Comparison of ENCODE assay signal across 8 cellular contexts in genomic region chr10:128268015-128268722, GRCh38.
A peak's percentile ranks its signal among the peaks of the same experiment; 100 is the strongest.
DNase-seq lines count a peak whose midpoint lies in the region; ATAC-seq and TF ChIP-seq lines count a peak whose summit lies in the region.

No MANE protein-coding gene starts in this region.

- CTCF ChIA-PET in GM10248 (lab: Yijun Ruan, JAX) = interaction anchor here (0.9 to 2.5 kb wide), 5 partner anchors 8 to 592 kb away, joined by 3 to 11 read pairs (median 4); no protein-coding TSS in a partner anchor
- CTCF ChIA-PET in activated CD8-positive, alpha-beta T cell treated with anti-CD3 and anti-CD28 coated beads for 36 hours (lab: Charles Lee) = interaction anchor here (0.7 to 1.5 kb wide), 5 partner anchors 8 to 592 kb away, joined by 3 to 5 read pairs (median 5); no protein-coding TSS in a partner anchor
- CTCF ChIA-PET in T-cell (lab: Charles Lee) = interaction anchor here in 1 of 2 donors (0.6 kb wide), 1 partner anchor 102 kb away, joined by 4 read pairs; no protein-coding TSS in a partner anchor

- no peak for TF ChIP-seq EP300 in suprapubic skin (IDR thresholded peaks at IDR 0.05)

- peak; percentile 48 for TF ChIP-seq CTCF in GM10248 (IDR thresholded peaks at IDR 0.05; ENCODE audit: control extremely low read depth, extremely low read depth, low read depth, missing control alignments)
- TF ChIP-seq CTCF in LNCAP (IDR thresholded peaks at IDR 0.05) = peak; percentile 87
- peak; percentile 61 for TF ChIP-seq CTCF in activated CD8-positive, alpha-beta T cell treated with anti-CD3 and anti-CD28 coated beads for 36 hours (IDR thresholded peaks at IDR 0.05)
- TF ChIP-seq CTCF in kidney epithelial cell (IDR thresholded peaks at IDR 0.05; ENCODE audit: insufficient read depth, low read length, poor library complexity, severe bottlenecking) = peak; percentile 58
- TF ChIP-seq CTCF in suprapubic skin (IDR thresholded peaks at IDR 0.05) = peak in 1 of 2 donors; percentile 31

- no peak overlapping the region for H3K27ac Mint-ChIP-seq in activated CD8-positive, alpha-beta T cell treated with anti-CD3 and anti-CD28 coated beads for 36 hours
- H3K27ac Mint-ChIP-seq in T-cell = no peak overlapping the region
- H3K27ac Mint-ChIP-seq in activated T-helper 2 cell treated with anti-CD3 and anti-CD28 coated beads, Interferon-gamma antibody, Interleukin-2, Interleukin-4, amounts not matched to agents 10 μg/mL and 5 μg/mL and 100 μg/mL, durations not matched to agents 14 hours and 24 hours and 36 hours = no peak overlapping the region

- POLR2A ChIA-PET in GM10248 (lab: Yijun Ruan, JAX) = no interaction called here
- POLR2A ChIA-PET in activated CD8-positive, alpha-beta T cell treated with anti-CD3 and anti-CD28 coated beads for 36 hours (lab: Charles Lee) = interaction anchor here (1.1 kb wide), 1 partner anchor 10 kb away, joined by 3 read pairs; no protein-coding TSS in a partner anchor
- POLR2A ChIA-PET in T-cell (lab: Charles Lee) = no interaction called here

- H3K27me3 Mint-ChIP-seq in activated CD8-positive, alpha-beta T cell treated with anti-CD3 and anti-CD28 coated beads for 36 hours = peaks cover 38% of the 10 kb centered on the region
- H3K27me3 Mint-ChIP-seq in T-cell = peaks cover 52 to 78% of the 10 kb centered on the region in 2 donors
- peaks cover 41% of the 10 kb centered on the region for H3K27me3 Mint-ChIP-seq in activated T-helper 2 cell treated with anti-CD3 and anti-CD28 coated beads, Interferon-gamma antibody, Interleukin-2, Interleukin-4, amounts not matched to agents 10 μg/mL and 5 μg/mL and 100 μg/mL, durations not matched to agents 14 hours and 24 hours and 36 hours (ENCODE audit: low read depth)

- no peak overlapping the region for H3K4me3 Mint-ChIP-seq in activated CD8-positive, alpha-beta T cell treated with anti-CD3 and anti-CD28 coated beads for 36 hours
- H3K4me3 Mint-ChIP-seq in T-cell = no peak overlapping the region
- no peak overlapping the region for H3K4me3 Mint-ChIP-seq in activated T-helper 2 cell treated with anti-CD3 and anti-CD28 coated beads, Interferon-gamma antibody, Interleukin-2, Interleukin-4, amounts not matched to agents 10 μg/mL and 5 μg/mL and 100 μg/mL, durations not matched to agents 14 hours and 24 hours and 36 hours (ENCODE audit: low read depth)

- peak; percentile 39 for DNase-seq in GM10248 (ENCODE audit: extremely low spot score)
- peak; percentile 35 for DNase-seq in activated CD8-positive, alpha-beta T cell treated with anti-CD3 and anti-CD28 coated beads for 36 hours
- DNase-seq in kidney epithelial cell (ENCODE audit: low read depth) = no peak
- no peak for DNase-seq in T-cell
- no peak for DNase-seq in suprapubic skin (ENCODE audit: low spot score in 2 of 2)
- DNase-seq in activated T-helper 2 cell treated with anti-CD3 and anti-CD28 coated beads, Interferon-gamma antibody, Interleukin-2, Interleukin-4, amounts not matched to agents 10 μg/mL and 5 μg/mL and 100 μg/mL, durations not matched to agents 14 hours and 24 hours and 36 hours (ENCODE audit: low spot score) = no peak

- H3K9me3 ChIP-seq in suprapubic skin = no peaks in the 10 kb centered on the region

- H3K27me3 ChIP-seq in kidney epithelial cell (ENCODE audit: control insufficient read depth, insufficient read depth, low read length) (peaks cover 19% of the 10 kb centered on the region), suprapubic skin (peaks cover 54% of the 10 kb centered on the region)

- no peaks in the 10 kb centered on the region for H3K4me1 Mint-ChIP-seq in activated CD8-positive, alpha-beta T cell treated with anti-CD3 and anti-CD28 coated beads for 36 hours (ENCODE audit: low read depth)
- peaks cover 0 to 6% (median 0%) of the 10 kb centered on the region in 3 donors for H3K4me1 Mint-ChIP-seq in T-cell
- H3K4me1 Mint-ChIP-seq in activated T-helper 2 cell treated with anti-CD3 and anti-CD28 coated beads, Interferon-gamma antibody, Interleukin-2, Interleukin-4, amounts not matched to agents 10 μg/mL and 5 μg/mL and 100 μg/mL, durations not matched to agents 14 hours and 24 hours and 36 hours (ENCODE audit: low read depth) = no peaks in the 10 kb centered on the region

- H3K4me1 ChIP-seq in suprapubic skin = no peaks in the 10 kb centered on the region

- H3K27ac ChIP-seq in suprapubic skin = no peak overlapping the region

- TF ChIP-seq POLR2A in suprapubic skin (IDR thresholded peaks at IDR 0.05) = no peak

- intact Hi-C loops in activated CD8-positive, alpha-beta T cell treated with anti-CD3 and anti-CD28 coated beads for 36 hours (cut with micrococcal nuclease) = loop anchor here (10.0 kb wide), 2 partner anchors 257 to 587 kb away; no protein-coding TSS in a partner anchor
- intact Hi-C loops in activated T-helper 2 cell treated with anti-CD3 and anti-CD28 coated beads, Interferon-gamma antibody, Interleukin-2, Interleukin-4, amounts not matched to agents 10 μg/mL and 5 μg/mL and 100 μg/mL, durations not matched to agents 14 hours and 24 hours and 36 hours (cut with micrococcal nuclease) = loop anchor here (5.0 kb wide), 1 partner anchor 264 kb away; no protein-coding TSS in a partner anchor

- no peaks in the 10 kb centered on the region for H3K36me3 Mint-ChIP-seq in activated CD8-positive, alpha-beta T cell treated with anti-CD3 and anti-CD28 coated beads for 36 hours (ENCODE audit: low read depth)
- no peaks in the 10 kb centered on the region for H3K36me3 Mint-ChIP-seq in T-cell
- H3K36me3 Mint-ChIP-seq in activated T-helper 2 cell treated with anti-CD3 and anti-CD28 coated beads, Interferon-gamma antibody, Interleukin-2, Interleukin-4, amounts not matched to agents 10 μg/mL and 5 μg/mL and 100 μg/mL, durations not matched to agents 14 hours and 24 hours and 36 hours (ENCODE audit: low read depth) = no peaks in the 10 kb centered on the region

- 5% methylated on average over 12 of the region's 25 CpGs for WGBS in suprapubic skin

- H3K4me3 ChIP-seq in kidney epithelial cell (ENCODE audit: low read depth, low read length) (no peak overlapping the region), suprapubic skin (no peak overlapping the region)

- no peaks in the 10 kb centered on the region for H3K36me3 ChIP-seq in kidney epithelial cell (ENCODE audit: control insufficient read depth, insufficient read depth, low read length)
- no peaks in the 10 kb centered on the region for H3K36me3 ChIP-seq in suprapubic skin

- ATAC-seq in activated CD8-positive, alpha-beta T cell treated with anti-CD3 and anti-CD28 coated beads for 36 hours = no peak
- ATAC-seq in GM19351 (IDR thresholded peaks at IDR 0.05; ENCODE audit: unreplicated experiment) (no peak), T-cell (replicated peaks in 1 of 4) (no peak)

- no peaks in the 10 kb centered on the region for H3K9me3 Mint-ChIP-seq in activated CD8-positive, alpha-beta T cell treated with anti-CD3 and anti-CD28 coated beads for 36 hours
- H3K9me3 Mint-ChIP-seq in T-cell = no peaks in the 10 kb centered on the region
- no peaks in the 10 kb centered on the region for H3K9me3 Mint-ChIP-seq in activated T-helper 2 cell treated with anti-CD3 and anti-CD28 coated beads, Interferon-gamma antibody, Interleukin-2, Interleukin-4, amounts not matched to agents 10 μg/mL and 5 μg/mL and 100 μg/mL, durations not matched to agents 14 hours and 24 hours and 36 hours

Comparison
In these comparisons a context has a peak if more than half of its experiments do, and no peak if none do; other contexts are left out.
1. DNase-seq: peak in GM10248 (single experiment) and activated CD8-positive, alpha-beta T cell treated with anti-CD3 and anti-CD28 coated beads for 36 hours (single experiment); none in kidney epithelial cell (single experiment), T-cell (0 of 34), suprapubic skin (0 of 2) and activated T-helper 2 cell treated with anti-CD3 and anti-CD28 coated beads, Interferon-gamma antibody, Interleukin-2, Interleukin-4, amounts not matched to agents 10 μg/mL and 5 μg/mL and 100 μg/mL, durations not matched to agents 14 hours and 24 hours and 36 hours (single experiment).